1 cellular context compared by ENCODE assay signal in the genomic region with DNA sequence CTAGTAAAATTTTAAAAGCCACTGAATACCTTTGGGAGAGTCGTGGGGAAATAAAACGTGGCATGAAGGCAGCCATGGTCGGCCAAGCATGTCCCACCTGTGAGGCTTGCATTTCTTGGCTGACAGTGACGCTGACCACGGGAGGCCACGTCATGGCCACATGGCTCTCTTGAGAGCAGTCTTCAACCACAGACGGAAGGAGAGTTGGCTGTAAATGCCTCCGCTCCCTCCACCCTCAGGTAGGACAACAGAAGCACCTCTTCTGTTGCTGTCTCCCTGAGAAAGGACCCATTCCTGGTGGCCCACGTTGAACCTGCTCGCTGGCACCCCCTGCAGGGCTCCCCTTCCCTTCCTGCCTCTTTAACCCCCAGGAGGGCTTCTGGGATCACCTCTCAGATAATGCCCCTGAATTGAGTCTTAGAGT.
TF ChIP-seq lines count a peak whose summit lies in the region.

No MANE protein-coding gene starts in this region.

TF ChIP-seq in A549, 52 proteins besides CTCF, POLR2A, EP300 and RAD21 (continued from another document):
- TF ChIP-seq, protein P1, sequence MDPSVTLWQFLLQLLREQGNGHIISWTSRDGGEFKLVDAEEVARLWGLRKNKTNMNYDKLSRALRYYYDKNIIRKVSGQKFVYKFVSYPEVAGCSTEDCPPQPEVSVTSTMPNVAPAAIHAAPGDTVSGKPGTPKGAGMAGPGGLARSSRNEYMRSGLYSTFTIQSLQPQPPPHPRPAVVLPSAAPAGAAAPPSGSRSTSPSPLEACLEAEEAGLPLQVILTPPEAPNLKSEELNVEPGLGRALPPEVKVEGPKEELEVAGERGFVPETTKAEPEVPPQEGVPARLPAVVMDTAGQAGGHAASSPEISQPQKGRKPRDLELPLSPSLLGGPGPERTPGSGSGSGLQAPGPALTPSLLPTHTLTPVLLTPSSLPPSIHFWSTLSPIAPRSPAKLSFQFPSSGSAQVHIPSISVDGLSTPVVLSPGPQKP (IDR thresholded peaks at IDR 0.05; ENCODE audit: low read depth, low read length): no peak
